ENCODE assay signal across 9 cellular contexts in the genomic region with DNA sequence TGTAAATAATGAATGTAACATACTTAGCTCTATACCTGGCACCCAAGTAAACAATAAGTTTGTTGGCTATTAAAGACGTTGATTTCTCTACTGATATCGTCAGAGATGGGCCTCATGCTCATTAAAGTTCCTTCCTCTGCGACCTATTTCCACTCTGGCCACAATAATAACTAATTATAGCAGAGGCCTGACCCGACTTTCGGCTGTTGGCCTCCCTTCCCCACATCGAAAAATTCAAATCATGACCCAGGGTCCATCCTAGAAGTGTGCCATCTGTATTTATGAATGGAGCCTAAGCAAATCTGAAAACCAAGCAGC. TPM values are rescaled to one million over a fixed set of nuclear protein-coding genes. Genes with fewer than 3 reads are reported as not detected.
A peak's percentile ranks its signal among the peaks of the same experiment; 100 is the strongest.
DNase-seq lines count a peak whose midpoint lies in the region; ATAC-seq, FAIRE-seq and TF ChIP-seq lines count a peak whose summit lies in the region.
"Had no signal": no experiment of that assay in that cellular context is flagged by ENCODE, and none has a peak within 500 bp of the region (broad histone marks: within the 10 kb centered on the region; RNA-seq: fewer than 3 reads in every experiment).

No MANE protein-coding gene starts in this region.

- peak overlapping the region; percentile 62 for H2AFZ ChIP-seq in HepG2 (ENCODE audit: low read length)

- H3K4me1 ChIP-seq in ascending aorta (peaks cover 0 to 15% of the 10 kb centered on the region in 2 donors), HepG2 (ENCODE audit: insufficient read depth, low read length) (peaks cover 12% of the 10 kb centered on the region), thyroid gland (peaks cover 7 to 12% of the 10 kb centered on the region in 2 donors)

- H3K9me3 Mint-ChIP-seq in activated CD4-positive, alpha-beta T cell treated with anti-CD3 and anti-CD28 coated beads, Interleukin-2, amount 10 ng/mL, durations not matched to agents 7 days and 5 days = no peaks in the 10 kb centered on the region

- TF ChIP-seq POLR2A in HepG2 (IDR thresholded peaks at IDR 0.05; ENCODE audit: insufficient read depth in 1 of 2, low read depth in 2 of 2, low read length in 2 of 2) (no peak), thyroid gland (IDR thresholded peaks at IDR 0.05) (no peak)

- TF ChIP-seq EP300 in HepG2 (IDR thresholded peaks at IDR 0.05; ENCODE audit: low read depth in 2 of 2, low read length in 2 of 2) (no peak), HepG2 (CRISPR knock-in tag; IDR thresholded peaks at IDR 0.05; ENCODE audit: borderline replicate concordance) (no peak)

- CTCF ChIA-PET in activated CD4-positive, alpha-beta T cell treated with anti-CD3 and anti-CD28 coated beads, Interleukin-2, amount 10 ng/mL, durations not matched to agents 7 days and 5 days (lab: Charles Lee) = interaction anchor here (0.7 to 1.4 kb wide), 2 partner anchors 41 to 56 kb away, joined by 3 to 5 read pairs; partner anchors contain the start of gene ALKBH2
- CTCF ChIA-PET in HepG2 (lab: Yijun Ruan, JAX; ENCODE audit: low intra/inter-chr PET ratio, low total read pairs) = no interaction called here

- no peaks in the 10 kb centered on the region for H3K27me3 Mint-ChIP-seq in activated CD4-positive, alpha-beta T cell treated with anti-CD3 and anti-CD28 coated beads, Interleukin-2, amount 10 ng/mL, durations not matched to agents 7 days and 5 days

- no peak for DNase-seq in activated CD4-positive, alpha-beta T cell treated with anti-CD3 and anti-CD28 coated beads, Interleukin-2, amount 10 ng/mL, durations not matched to agents 7 days and 5 days
- no peak for DNase-seq in activated CD4-positive, alpha-beta T cell treated with anti-CD3 and anti-CD28 coated beads for 48 hours
- DNase-seq in ascending aorta (ENCODE audit: low spot score in 2 of 2) (no peak), HepG2 (ENCODE audit: low spot score) (no peak), thyroid gland (no peak), SKM-1 treated with dmso at 0.1 percent for 144 hours (lab: John Stamatoyannopoulos, UW; ENCODE audit: unreplicated experiment) (no peak), SHP77 treated with DMSO at 0.1 percent for 48 hours (lab: John Stamatoyannopoulos, UW) (no peak)

- H3K27ac Mint-ChIP-seq in activated CD4-positive, alpha-beta T cell treated with anti-CD3 and anti-CD28 coated beads, Interleukin-2, amount 10 ng/mL, durations not matched to agents 7 days and 5 days = peak overlapping the region; percentile 81

- in situ Hi-C loops in HepG2 (cut with HindIII; ENCODE audit: extremely low pct_ligation_motif_present, low pct_unique_long_range_greater_than_20kb) = no loop called here

- peak overlapping the region; percentile 96 for H3K4me2 ChIP-seq in HepG2 (ENCODE audit: low read depth, low read length)

- H3K9me3 ChIP-seq in ascending aorta (no peaks in the 10 kb centered on the region), HepG2 (ENCODE audit: low read length) (no peaks in the 10 kb centered on the region), thyroid gland (no peaks in the 10 kb centered on the region)

- H3K4me3 ChIP-seq in ascending aorta (peak overlapping the region; percentile 71 to 96), HepG2 (replicated peaks in 1 of 3; ENCODE audit: insufficient read depth in 1 of 3, low read depth in 2 of 3, low read length in 3 of 3) (peak overlapping the region; percentile 77 to 97 (median 92)), thyroid gland (replicated peaks in 1 of 3) (peak overlapping the region; percentile 81 to 97 (median 91))

- peak overlapping the region; percentile 99 for H3K4me3 Mint-ChIP-seq in activated CD4-positive, alpha-beta T cell treated with anti-CD3 and anti-CD28 coated beads, Interleukin-2, amount 10 ng/mL, durations not matched to agents 7 days and 5 days

- peaks cover 19% of the 10 kb centered on the region for H3K4me1 Mint-ChIP-seq in activated CD4-positive, alpha-beta T cell treated with anti-CD3 and anti-CD28 coated beads, Interleukin-2, amount 10 ng/mL, durations not matched to agents 7 days and 5 days

- no peak for FAIRE-seq in HepG2 (lab: Jason Lieb, UNC)

- TF ChIP-seq CTCF in ascending aorta (IDR thresholded peaks at IDR 0.05) (no peak), HepG2 (CRISPR knock-in tag; IDR thresholded peaks at IDR 0.05) (no peak), thyroid gland (IDR thresholded peaks at IDR 0.05) (no peak)

- no TSS peak for BruUV-seq in HepG2 (replicated peaks; lab: Mats Ljungman, UMichigan)

- no peaks in the 10 kb centered on the region for H3K36me3 ChIP-seq in ascending aorta
- no peaks in the 10 kb centered on the region for H3K36me3 ChIP-seq in HepG2 (replicated peaks in 1 of 2; ENCODE audit: control insufficient read depth in 1 of 2, insufficient read depth in 2 of 2, low read length in 2 of 2)
- H3K36me3 ChIP-seq in thyroid gland = no peaks in the 10 kb centered on the region

- intact Hi-C loops in ascending aorta (cut with DNase I) (loop anchor here (1.0 to 10.0 kb wide), 3 partner anchors 41 to 490 kb away; partner anchors contain the start of genes ALKBH2, ISCU and SART3), HepG2 (cut with micrococcal nuclease; ENCODE audit: unreplicated experiment) (loop anchor here (5.0 kb wide), 1 partner anchor 40 kb away; the partner anchor contains the start of gene ALKBH2), thyroid gland (cut with DNase I) (no loop called here)

- no peaks in the 10 kb centered on the region for H4K20me1 ChIP-seq in HepG2 (ENCODE audit: insufficient read depth, low read length)

- no peaks in the 10 kb centered on the region for H3K27me3 ChIP-seq in ascending aorta
- H3K27me3 ChIP-seq in HepG2 (ENCODE audit: control insufficient read depth in 1 of 2, insufficient read depth in 2 of 2, low read length in 2 of 2) = no peaks in the 10 kb centered on the region; a peak in 1 of 5 replicates
- no peaks in the 10 kb centered on the region for H3K27me3 ChIP-seq in thyroid gland

- WGBS in HepG2 (ENCODE audit: low lambda C conversion rate) = under 1% methylated on average over 6 of the region's 6 CpGs
- 12% methylated on average over 6 of the region's 6 CpGs for WGBS in thyroid gland, 2 donors

- peak overlapping the region; percentile 84 for H3K9ac ChIP-seq in HepG2 (ENCODE audit: insufficient read depth, low read depth, low read length)

- peaks cover 9% of the 10 kb centered on the region for H3K36me3 Mint-ChIP-seq in activated CD4-positive, alpha-beta T cell treated with anti-CD3 and anti-CD28 coated beads, Interleukin-2, amount 10 ng/mL, durations not matched to agents 7 days and 5 days (ENCODE audit: low read depth)

- no peak for TF ChIP-seq RAD21 in HepG2 (CRISPR knock-in tag; IDR thresholded peaks at IDR 0.05)

- POLR2A ChIA-PET in activated CD4-positive, alpha-beta T cell treated with anti-CD3 and anti-CD28 coated beads, Interleukin-2, amount 10 ng/mL, durations not matched to agents 7 days and 5 days (lab: Charles Lee) = no interaction called here
- POLR2A ChIA-PET in HepG2 (lab: Yijun Ruan, JAX) = interaction anchor here (0.7 to 1.4 kb wide), 3 partner anchors 14 to 41 kb away, joined by 3 to 4 read pairs (median 3); partner anchors contain the start of gene ALKBH2

- no peak for ATAC-seq in HepG2
- ATAC-seq in HG03469 (IDR thresholded peaks at IDR 0.05; ENCODE audit: unreplicated experiment) = no peak

- H3K27ac ChIP-seq in ascending aorta (peak overlapping the region; percentile 67 to 81), HepG2 (ENCODE audit: extremely low read length, insufficient read depth, low read length) (no peak overlapping the region), thyroid gland (peak overlapping the region; percentile 67 to 82 (median 72))

- peaks cover 7% of the 10 kb centered on the region for H3K79me2 ChIP-seq in HepG2 (ENCODE audit: insufficient read depth, low read length)

RNA-seq across cellular contexts. Expression of gene USP30, which starts 0.3 kb away (rescaled TPM):
- 1 to 10 TPM; 5.5 to 7.2 TPM for total RNA-seq in activated CD4-positive, alpha-beta T cell treated with anti-CD3 and anti-CD28 coated beads, Interleukin-2, amount 10 ng/mL, durations not matched to agents 7 days and 5 days
- 36.0 TPM for total RNA-seq in ascending aorta
- 9.2 and 11.2 TPM in 2 replicates for total RNA-seq in HepG2 (2016; rRNA removed; fragmentation: Illumina TruSeq; extraction: Trizol)
- total RNA-seq in HepG2 (2016; cell fraction: cytosol; rRNA removed; fragmentation: Illumina TruSeq; extraction: Trizol; ENCODE audit: low read depth) = 4.0 and 5.0 TPM in 2 replicates
- 8.1 and 8.9 TPM in 2 replicates for total RNA-seq in HepG2 (2016; cell fraction: insoluble cytoplasmic fraction; rRNA removed; fragmentation: Illumina TruSeq; extraction: Trizol)
- total RNA-seq in HepG2 (2016; cell fraction: membrane; rRNA removed; fragmentation: Illumina TruSeq; extraction: Trizol) = 7.5 and 7.6 TPM in 2 replicates
- 11.7 and 12.2 TPM in 2 replicates for total RNA-seq in HepG2 (2016; cell fraction: nucleus; rRNA removed; fragmentation: Illumina TruSeq; extraction: Trizol)
- polyA plus RNA-seq in HepG2 (2011; rRNA removed) = 18.4 and 20.8 TPM in 2 replicates
- polyA plus RNA-seq in HepG2 (2011; cell fraction: cytosol; rRNA removed) = 14.0 and 16.3 TPM in 2 replicates
- polyA plus RNA-seq in HepG2 (2011; cell fraction: nucleus; rRNA removed) = 29.7 and 38.3 TPM in 2 replicates
- 6.2 and 6.9 TPM in 2 replicates for polyA plus RNA-seq in HepG2 (2012)
- 4.5 and 4.6 TPM in 2 replicates for polyA plus RNA-seq in HepG2 (2016; cell fraction: cytosol; fragmentation: Illumina TruSeq; extraction: Trizol; ENCODE audit: low read depth)
- 8.4 and 9.9 TPM in 2 replicates for polyA plus RNA-seq in HepG2 (2016; cell fraction: insoluble cytoplasmic fraction; fragmentation: Illumina TruSeq; extraction: Trizol; ENCODE audit: low read depth)
- 6.2 and 6.8 TPM in 2 replicates for polyA plus RNA-seq in HepG2 (2016; cell fraction: membrane; fragmentation: Illumina TruSeq; extraction: Trizol; ENCODE audit: low read depth)
- 19.9 and 21.4 TPM in 2 replicates for polyA plus RNA-seq in HepG2 (2016; cell fraction: nucleus; fragmentation: Illumina TruSeq; extraction: Trizol; ENCODE audit: insufficient read depth, low read depth)
- 14.7 and 35.2 TPM in 2 replicates for polyA minus RNA-seq in HepG2 (2011; rRNA and poly(A)+ RNA removed; ENCODE audit: low replicate concordance)
- polyA minus RNA-seq in HepG2 (2011; cell fraction: cytosol; rRNA and poly(A)+ RNA removed) = 12.0 and 15.7 TPM in 2 replicates
- polyA minus RNA-seq in HepG2 (2011; cell fraction: nucleus; rRNA and poly(A)+ RNA removed) = 9.8 and 15.7 TPM in 2 replicates
- 10 to 100 TPM; 18.8 to 25.7 (median 20.9) TPM for total RNA-seq in thyroid gland

RNA-seq across cellular contexts. Expression of gene SVOP, which starts 31.2 kb away (rescaled TPM):
- not detected for total RNA-seq in activated CD4-positive, alpha-beta T cell treated with anti-CD3 and anti-CD28 coated beads, Interleukin-2, amount 10 ng/mL, durations not matched to agents 7 days and 5 days
- total RNA-seq in ascending aorta = not detected
- total RNA-seq in HepG2 (2016; rRNA removed; fragmentation: Illumina TruSeq; extraction: Trizol) = not detected in 2 replicates
- not detected in 2 replicates for total RNA-seq in HepG2 (2016; cell fraction: cytosol; rRNA removed; fragmentation: Illumina TruSeq; extraction: Trizol; ENCODE audit: low read depth)
- total RNA-seq in HepG2 (2016; cell fraction: insoluble cytoplasmic fraction; rRNA removed; fragmentation: Illumina TruSeq; extraction: Trizol) = 0.02 TPM in 1 of 2 replicates, not detected in the other
- total RNA-seq in HepG2 (2016; cell fraction: membrane; rRNA removed; fragmentation: Illumina TruSeq; extraction: Trizol) = not detected in 2 replicates
- total RNA-seq in HepG2 (2016; cell fraction: nucleus; rRNA removed; fragmentation: Illumina TruSeq; extraction: Trizol) = not detected in 2 replicates
- polyA plus RNA-seq in HepG2 (2011; rRNA removed) = not detected in 2 replicates
- polyA plus RNA-seq in HepG2 (2011; cell fraction: cytosol; rRNA removed) = not detected in 2 replicates
- polyA plus RNA-seq in HepG2 (2011; cell fraction: nucleus; rRNA removed) = not detected in 2 replicates
- polyA plus RNA-seq in HepG2 (2012) = not detected in 2 replicates
- not detected in 2 replicates for polyA plus RNA-seq in HepG2 (2016; cell fraction: cytosol; fragmentation: Illumina TruSeq; extraction: Trizol; ENCODE audit: low read depth)
- 0.03 TPM in 1 of 2 replicates, not detected in the other for polyA plus RNA-seq in HepG2 (2016; cell fraction: insoluble cytoplasmic fraction; fragmentation: Illumina TruSeq; extraction: Trizol; ENCODE audit: low read depth)
- polyA plus RNA-seq in HepG2 (2016; cell fraction: membrane; fragmentation: Illumina TruSeq; extraction: Trizol; ENCODE audit: low read depth) = not detected in 2 replicates
- polyA plus RNA-seq in HepG2 (2016; cell fraction: nucleus; fragmentation: Illumina TruSeq; extraction: Trizol; ENCODE audit: insufficient read depth, low read depth) = not detected in 2 replicates
- not detected in 2 replicates for polyA minus RNA-seq in HepG2 (2011; rRNA and poly(A)+ RNA removed; ENCODE audit: low replicate concordance)
- not detected in 2 replicates for polyA minus RNA-seq in HepG2 (2011; cell fraction: cytosol; rRNA and poly(A)+ RNA removed)
- not detected in 2 replicates for polyA minus RNA-seq in HepG2 (2011; cell fraction: nucleus; rRNA and poly(A)+ RNA removed)
- total RNA-seq in thyroid gland = not detected
- total RNA-seq: Daoy had no signal

RNA-seq across cellular contexts. Expression of gene ALKBH2, which starts 41.2 kb away (rescaled TPM):
- total RNA-seq in activated CD4-positive, alpha-beta T cell treated with anti-CD3 and anti-CD28 coated beads, Interleukin-2, amount 10 ng/mL, durations not matched to agents 7 days and 5 days = 10 to 100 TPM in 1 of 2 experiments, 1 to 10 TPM in 1; 10.0 to 13.0 TPM
- total RNA-seq in ascending aorta = 18.6 TPM
- total RNA-seq in HepG2 (2016; rRNA removed; fragmentation: Illumina TruSeq; extraction: Trizol) = 40.5 and 46.7 TPM in 2 replicates
- total RNA-seq in HepG2 (2016; cell fraction: cytosol; rRNA removed; fragmentation: Illumina TruSeq; extraction: Trizol; ENCODE audit: low read depth) = 26.9 and 30.3 TPM in 2 replicates
- 42.1 and 42.5 TPM in 2 replicates for total RNA-seq in HepG2 (2016; cell fraction: insoluble cytoplasmic fraction; rRNA removed; fragmentation: Illumina TruSeq; extraction: Trizol)
- 25.3 and 29.0 TPM in 2 replicates for total RNA-seq in HepG2 (2016; cell fraction: membrane; rRNA removed; fragmentation: Illumina TruSeq; extraction: Trizol)
- 31.4 and 33.2 TPM in 2 replicates for total RNA-seq in HepG2 (2016; cell fraction: nucleus; rRNA removed; fragmentation: Illumina TruSeq; extraction: Trizol)
- 19.2 and 21.0 TPM in 2 replicates for polyA plus RNA-seq in HepG2 (2011; rRNA removed)
- 16.6 and 17.1 TPM in 2 replicates for polyA plus RNA-seq in HepG2 (2011; cell fraction: cytosol; rRNA removed)
- 34.1 and 41.7 TPM in 2 replicates for polyA plus RNA-seq in HepG2 (2011; cell fraction: nucleus; rRNA removed)
- 18.9 and 22.6 TPM in 2 replicates for polyA plus RNA-seq in HepG2 (2012)
- 13.7 and 19.0 TPM in 2 replicates for polyA plus RNA-seq in HepG2 (2016; cell fraction: cytosol; fragmentation: Illumina TruSeq; extraction: Trizol; ENCODE audit: low read depth)
- polyA plus RNA-seq in HepG2 (2016; cell fraction: insoluble cytoplasmic fraction; fragmentation: Illumina TruSeq; extraction: Trizol; ENCODE audit: low read depth) = 40.3 and 40.9 TPM in 2 replicates
- 18.2 and 23.2 TPM in 2 replicates for polyA plus RNA-seq in HepG2 (2016; cell fraction: membrane; fragmentation: Illumina TruSeq; extraction: Trizol; ENCODE audit: low read depth)
- 65.5 and 73.7 TPM in 2 replicates for polyA plus RNA-seq in HepG2 (2016; cell fraction: nucleus; fragmentation: Illumina TruSeq; extraction: Trizol; ENCODE audit: insufficient read depth, low read depth)
- polyA minus RNA-seq in HepG2 (2011; rRNA and poly(A)+ RNA removed; ENCODE audit: low replicate concordance) = 7.5 and 22.5 TPM in 2 replicates
- polyA minus RNA-seq in HepG2 (2011; cell fraction: cytosol; rRNA and poly(A)+ RNA removed) = 6.2 and 6.4 TPM in 2 replicates
- 6.6 and 10.9 TPM in 2 replicates for polyA minus RNA-seq in HepG2 (2011; cell fraction: nucleus; rRNA and poly(A)+ RNA removed)
- 10 to 100 TPM in 3 of 4 donors, 1 to 10 TPM in 1; 7.6 to 34.5 (median 16.7) TPM for total RNA-seq in thyroid gland

RNA-seq across cellular contexts. Expression of gene UNG, which starts 45.3 kb away (rescaled TPM):
- total RNA-seq in activated CD4-positive, alpha-beta T cell treated with anti-CD3 and anti-CD28 coated beads, Interleukin-2, amount 10 ng/mL, durations not matched to agents 7 days and 5 days = 10 to 100 TPM; 40.2 to 45.2 TPM
- total RNA-seq in ascending aorta (42.4 TPM), HepG2 (2016; rRNA removed; fragmentation: Illumina TruSeq; extraction: Trizol) (114 and 144 TPM in 2 replicates), thyroid gland (10 to 100 TPM; 33.1 to 45.5 (median 37.5) TPM)
- total RNA-seq in HepG2 (2016; cell fraction: cytosol; rRNA removed; fragmentation: Illumina TruSeq; extraction: Trizol; ENCODE audit: low read depth) = 14.1 and 15.1 TPM in 2 replicates
- total RNA-seq in HepG2 (2016; cell fraction: insoluble cytoplasmic fraction; rRNA removed; fragmentation: Illumina TruSeq; extraction: Trizol) = 113 and 144 TPM in 2 replicates
- 42.9 and 44.0 TPM in 2 replicates for total RNA-seq in HepG2 (2016; cell fraction: membrane; rRNA removed; fragmentation: Illumina TruSeq; extraction: Trizol)
- total RNA-seq in HepG2 (2016; cell fraction: nucleus; rRNA removed; fragmentation: Illumina TruSeq; extraction: Trizol) = 46.7 and 49.9 TPM in 2 replicates
- 20.5 and 23.3 TPM in 2 replicates for polyA plus RNA-seq in HepG2 (2011; rRNA removed)
- polyA plus RNA-seq in HepG2 (2011; cell fraction: cytosol; rRNA removed) = 18.8 and 19.2 TPM in 2 replicates
- 9.4 and 9.6 TPM in 2 replicates for polyA plus RNA-seq in HepG2 (2011; cell fraction: nucleus; rRNA removed)
- 24.4 and 35.2 TPM in 2 replicates for polyA plus RNA-seq in HepG2 (2012)
- 11.6 and 12.8 TPM in 2 replicates for polyA plus RNA-seq in HepG2 (2016; cell fraction: cytosol; fragmentation: Illumina TruSeq; extraction: Trizol; ENCODE audit: low read depth)
- 144 TPM in 2 replicates for polyA plus RNA-seq in HepG2 (2016; cell fraction: insoluble cytoplasmic fraction; fragmentation: Illumina TruSeq; extraction: Trizol; ENCODE audit: low read depth)
- polyA plus RNA-seq in HepG2 (2016; cell fraction: membrane; fragmentation: Illumina TruSeq; extraction: Trizol; ENCODE audit: low read depth) = 28.5 and 28.6 TPM in 2 replicates
- 65.0 and 67.4 TPM in 2 replicates for polyA plus RNA-seq in HepG2 (2016; cell fraction: nucleus; fragmentation: Illumina TruSeq; extraction: Trizol; ENCODE audit: insufficient read depth, low read depth)
- polyA minus RNA-seq in HepG2 (2011; rRNA and poly(A)+ RNA removed; ENCODE audit: low replicate concordance) = 11.1 and 15.9 TPM in 2 replicates
- polyA minus RNA-seq in HepG2 (2011; cell fraction: cytosol; rRNA and poly(A)+ RNA removed) = 11.2 and 14.4 TPM in 2 replicates
- polyA minus RNA-seq in HepG2 (2011; cell fraction: nucleus; rRNA and poly(A)+ RNA removed) = 6.8 and 7.1 TPM in 2 replicates
